ENCODE assay signal across 27 cellular contexts in the genomic region with DNA sequence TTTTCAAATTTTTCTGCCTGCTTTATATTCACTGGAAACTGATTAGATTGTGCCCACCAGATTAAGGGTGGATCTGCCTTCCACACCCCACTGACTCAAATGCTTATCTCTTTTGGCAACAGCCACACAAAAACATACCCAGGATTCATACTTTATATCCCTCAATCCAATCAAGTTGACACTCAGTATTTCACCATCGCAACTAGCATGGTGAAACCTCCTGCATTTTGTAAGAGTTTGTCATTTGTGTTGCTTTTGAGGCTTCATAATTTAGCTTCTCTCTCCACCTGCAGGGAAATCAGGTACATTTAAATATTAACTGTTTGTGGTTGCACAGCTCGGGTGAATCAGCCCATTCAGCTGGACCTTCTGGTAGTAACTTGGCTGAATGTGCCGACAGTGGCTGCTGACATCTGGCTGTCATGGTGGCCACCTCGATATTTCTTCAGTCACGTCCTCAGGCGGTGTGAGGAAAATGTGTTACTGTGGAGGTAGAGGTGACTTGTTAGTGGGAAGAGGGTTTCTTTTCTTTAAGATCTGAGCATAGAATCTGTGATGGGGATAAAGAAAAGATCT.
"Had no signal": no experiment of that assay in that cellular context is flagged by ENCODE, and none has a peak within 500 bp of the region (broad histone marks: within the 10 kb centered on the region; RNA-seq: fewer than 3 reads in every experiment).

No MANE protein-coding gene starts in this region.

- H3K4me1 ChIP-seq: adrenal gland, SJCRH30 had no signal

- H3K27ac ChIP-seq: adrenal gland, KMS-11, RWPE1, SJCRH30 had no signal

- H3K9me3 Mint-ChIP-seq: activated CD8-positive, alpha-beta T cell treated with anti-CD3 and anti-CD28 coated beads for 36 hours; activated naive CD8-positive, alpha-beta T cell treated with anti-CD3 and anti-CD28 coated beads, Interleukin-2, amount 10 ng/mL, durations not matched to agents 7 days and 5 days; activated T-cell treated with anti-CD3 and anti-CD28 coated beads, Interleukin-2, amount 50 U/mL, for 72 hours had no signal

- H3K4me2 ChIP-seq: KMS-11, SK-N-SH had no signal

- H3K9ac ChIP-seq: KMS-11, SK-N-SH had no signal

- H3K36me3 Mint-ChIP-seq: activated naive CD8-positive, alpha-beta T cell treated with anti-CD3 and anti-CD28 coated beads, Interleukin-2, amount 10 ng/mL, durations not matched to agents 7 days and 5 days had no signal

- H3K4me1 Mint-ChIP-seq: activated naive CD8-positive, alpha-beta T cell treated with anti-CD3 and anti-CD28 coated beads, Interleukin-2, amount 10 ng/mL, durations not matched to agents 7 days and 5 days had no signal

- H3K4me3 ChIP-seq: adrenal gland, SJCRH30 had no signal

- H3K27me3 ChIP-seq: adrenal gland had no signal

- H3K36me3 ChIP-seq: adrenal gland, SJCRH30 had no signal

- H3K4me3 Mint-ChIP-seq: activated CD8-positive, alpha-beta T cell treated with anti-CD3 and anti-CD28 coated beads for 36 hours; activated naive CD8-positive, alpha-beta T cell treated with anti-CD3 and anti-CD28 coated beads, Interleukin-2, amount 10 ng/mL, durations not matched to agents 7 days and 5 days; activated T-cell treated with anti-CD3 and anti-CD28 coated beads, Interleukin-2, amount 50 U/mL, for 72 hours had no signal

- H3K9me3 ChIP-seq: adrenal gland, SJCRH30, SK-N-SH had no signal

- H3K27ac Mint-ChIP-seq: activated CD8-positive, alpha-beta T cell treated with anti-CD3 and anti-CD28 coated beads for 36 hours; activated naive CD8-positive, alpha-beta T cell treated with anti-CD3 and anti-CD28 coated beads, Interleukin-2, amount 10 ng/mL, durations not matched to agents 7 days and 5 days; activated T-cell treated with anti-CD3 and anti-CD28 coated beads, Interleukin-2, amount 50 U/mL, for 72 hours had no signal

- DNase-seq: activated CD4-positive, alpha-beta T cell treated with anti-CD3 and anti-CD28 coated beads for 4 hours; activated CD8-positive, alpha-beta memory T cell treated with anti-CD3 and anti-CD28 coated beads, Interleukin-2, amount 50 U/mL, for 4 hours; activated CD8-positive, alpha-beta T cell treated with anti-CD3 and anti-CD28 coated beads for 36 hours; activated naive CD4-positive, alpha-beta T cell treated with anti-CD3 and anti-CD28 coated beads, Interleukin-2, amount 50 U/mL, for 16 hours; activated naive CD8-positive, alpha-beta T cell treated with anti-CD3 and anti-CD28 coated beads, Interleukin-2, amount 10 ng/mL, durations not matched to agents 7 days and 5 days; activated T-cell treated with anti-CD3 and anti-CD28 coated beads, Interleukin-2, amount 50 U/mL, for 72 hours; adrenal gland; aorta; central memory CD4-positive, alpha-beta T cell; MM.1S; NCI-H1048; NCI-H146; NCI-H2171; NCI-H2227 treated with DMSO at 0.1 percent for 48 hours; NCI-H446 treated with DMSO at 0.1 percent for 48 hours; NCI-H524 treated with DMSO at 0.1 percent for 48 hours; NCI-H82; NK-92 treated with Interleukin-12 subunit alpha and Interleukin-12 subunit beta, amount 100 ng/mL, for 24 hours; OCI-M1; Right ventricle myocardium superior; SJCRH30; SK-N-SH; T-helper 1 cell had no signal

- ATAC-seq: activated CD4-positive, CD25-positive, alpha-beta regulatory T cell treated with anti-CD3 and anti-CD28 coated beads, Interleukin-2, amount 50 U/mL, for 24 hours; activated CD8-positive, alpha-beta T cell treated with anti-CD3 and anti-CD28 coated beads for 36 hours; activated T-cell treated with anti-CD3 and anti-CD28 coated beads, Interleukin-2, amount 50 U/mL, for 72 hours; Panc1 had no signal
